Comparison of ENCODE assay signal across 1 cellular context in the genomic region with DNA sequence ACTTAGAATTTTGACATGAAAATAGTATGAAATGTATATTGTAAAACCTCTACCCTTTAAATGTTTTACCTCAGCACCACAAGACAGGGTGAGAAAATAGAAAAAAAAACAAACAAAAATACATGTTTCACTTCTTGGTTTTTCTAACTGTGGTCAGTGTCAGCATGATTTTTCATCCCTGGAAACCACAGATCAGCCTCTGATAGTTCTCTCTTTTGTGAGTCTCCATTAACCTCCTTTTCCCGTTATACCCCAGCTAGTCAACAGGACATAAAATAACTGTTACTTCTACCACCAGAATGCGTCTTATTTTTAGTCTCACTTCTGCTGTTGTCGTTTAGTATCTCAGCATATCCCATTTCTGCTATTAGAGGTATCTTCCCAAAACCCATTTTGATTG.
TF ChIP-seq lines count a peak whose summit lies in the region.

No MANE protein-coding gene starts in this region.

TF ChIP-seq in HepG2, 621 proteins besides CTCF, POLR2A, EP300 and RAD21 (continued from another document):
- TF ChIP-seq THAP8 (CRISPR knock-in tag; IDR thresholded peaks at IDR 0.05; ENCODE audit: borderline replicate concordance) (no peak), STAT5B (CRISPR knock-in tag; IDR thresholded peaks at IDR 0.05) (no peak), CCDC6 (CRISPR knock-in tag; IDR thresholded peaks at IDR 0.05) (no peak), ZNF136 (CRISPR knock-in tag; IDR thresholded peaks at IDR 0.05; ENCODE audit: low read depth) (no peak), EED (CRISPR knock-in tag; IDR thresholded peaks at IDR 0.05) (no peak), BATF2 (CRISPR knock-in tag; IDR thresholded peaks at IDR 0.05) (no peak), ARNT2 (CRISPR knock-in tag; IDR thresholded peaks at IDR 0.05; ENCODE audit: low read depth) (no peak), ZZZ3 (CRISPR knock-in tag; IDR thresholded peaks at IDR 0.05; ENCODE audit: borderline replicate concordance) (no peak), SOX6 (IDR thresholded peaks at IDR 0.05) (no peak), SOX6 (CRISPR knock-in tag; IDR thresholded peaks at IDR 0.05) (no peak), RBAK (CRISPR knock-in tag; IDR thresholded peaks at IDR 0.05) (no peak), KDM1A (CRISPR knock-in tag; IDR thresholded peaks at IDR 0.05) (no peak), ZNF34 (CRISPR knock-in tag; IDR thresholded peaks at IDR 0.05; ENCODE audit: borderline replicate concordance) (no peak), HMGXB3 (CRISPR knock-in tag; IDR thresholded peaks at IDR 0.05; ENCODE audit: borderline replicate concordance) (no peak)
TF ChIP-seq in HepG2: peak in this region for 0.
